Comparison of ENCODE assay signal across 10 cellular contexts in genomic region chr11:7495997-7496545, GRCh38. TPM values are rescaled to one million over a fixed set of nuclear protein-coding genes. Genes with fewer than 3 reads are reported as not detected.
A peak's percentile ranks its signal among the peaks of the same experiment; 100 is the strongest.
DNase-seq lines count a peak whose midpoint lies in the region; ATAC-seq, FAIRE-seq and TF ChIP-seq lines count a peak whose summit lies in the region.
"Had no signal": no experiment of that assay in that cellular context is flagged by ENCODE, and none has a peak within 500 bp of the region (broad histone marks: within the 10 kb centered on the region; RNA-seq: fewer than 3 reads in every experiment).

No MANE protein-coding gene starts in this region.

- DNase-seq in GM18507 (ENCODE audit: extremely low spot score, insufficient read length, low read depth): peak; percentile 30
- DNase-seq in foreskin keratinocyte: no peak
- DNase-seq in Caco-2: no peak
- DNase-seq in cerebellar nuclear complex (lab: John Stamatoyannopoulos, UW): no peak
- DNase-seq in mesenteric fat pad (ENCODE audit: low spot score): no peak
- no peak for DNase-seq in stimulated activated CD4-positive, alpha-beta T cell treated with anti-CD3 and anti-CD28 coated beads, Interleukin-15, amount 100 ng/mL, for 24 hours

- intact Hi-C loops in Caco-2 (cut with micrococcal nuclease; ENCODE audit: unreplicated experiment): no loop called here

- no peak overlapping the region for H3K27ac ChIP-seq in foreskin keratinocyte
- H3K27ac ChIP-seq: cardiac muscle cell had no signal

- no peaks in the 10 kb centered on the region for H3K36me3 ChIP-seq in Caco-2 (ENCODE audit: control insufficient read depth, insufficient read depth, low read length)
- H3K36me3 ChIP-seq: cardiac muscle cell had no signal

- peak; percentile 94 for FAIRE-seq in GM18507 (lab: Jason Lieb, UNC)

- no TSS peak for BruUV-seq in Caco-2 (replicated peaks; lab: Mats Ljungman, UMichigan)

- TF ChIP-seq CTCF in foreskin keratinocyte (conservative IDR thresholded peaks at IDR 0.05) (no peak), Caco-2 (IDR thresholded peaks at IDR 0.05; ENCODE audit: insufficient read depth in 1 of 2, low read depth in 1 of 2, low read length in 1 of 2, severe bottlenecking in 1 of 2, unreplicated experiment in 1 of 2) (no peak)

- POLR2A ChIA-PET in Caco-2 (lab: Charles Lee): no interaction called here

- no peak overlapping the region for H3K4me3 Mint-ChIP-seq in Caco-2 (ENCODE audit: unreplicated experiment)
- H3K4me3 Mint-ChIP-seq: T-cell had no signal

- ATAC-seq in GM21423 (IDR thresholded peaks at IDR 0.05; ENCODE audit: unreplicated experiment): peak; percentile 86
- peak; percentile 88 for ATAC-seq in HG03442 (IDR thresholded peaks at IDR 0.05; ENCODE audit: unreplicated experiment)
- peak; percentile 19 for ATAC-seq in foreskin keratinocyte
- ATAC-seq: T-cell had no signal

- H3K27me3 ChIP-seq in foreskin keratinocyte: no peaks in the 10 kb centered on the region
- no peaks in the 10 kb centered on the region for H3K27me3 ChIP-seq in Caco-2 (replicated peaks; ENCODE audit: control insufficient read depth, insufficient read depth, low read length)
- H3K27me3 ChIP-seq: cardiac muscle cell had no signal

- H3K27me3 Mint-ChIP-seq in Caco-2 (ENCODE audit: insufficient read depth, unreplicated experiment): peaks cover 2% of the 10 kb centered on the region

- no peaks in the 10 kb centered on the region for H3K9me3 Mint-ChIP-seq in Caco-2 (ENCODE audit: unreplicated experiment)
- H3K9me3 Mint-ChIP-seq: T-cell had no signal

- no peak overlapping the region for H3K4me3 ChIP-seq in Caco-2 (ENCODE audit: low read depth, low read length)
- H3K4me3 ChIP-seq: cardiac muscle cell had no signal

- H3K4me1 Mint-ChIP-seq in Caco-2 (ENCODE audit: low read depth, unreplicated experiment): peaks cover 17% of the 10 kb centered on the region

- no peaks in the 10 kb centered on the region for H3K9me3 ChIP-seq in Caco-2

- no peak overlapping the region for H3K27ac Mint-ChIP-seq in Caco-2 (ENCODE audit: unreplicated experiment)
- H3K27ac Mint-ChIP-seq: T-cell had no signal

- H3K36me3 Mint-ChIP-seq in Caco-2 (ENCODE audit: insufficient read depth, unreplicated experiment): no peaks in the 10 kb centered on the region
- H3K36me3 Mint-ChIP-seq: T-cell had no signal

- CTCF ChIA-PET in Caco-2 (lab: Charles Lee): no interaction called here

- H3K4me1 ChIP-seq in foreskin keratinocyte: no peaks in the 10 kb centered on the region
- peaks cover 10% of the 10 kb centered on the region for H3K4me1 ChIP-seq in Caco-2

RNA-seq across cellular contexts. Expression of gene OLFML1, which starts 10.8 kb away (rescaled TPM):
- total RNA-seq in foreskin keratinocyte (not detected in 2 replicates), Caco-2 (2022) (1.8 and 3.9 TPM in 2 replicates), mesenteric fat pad (6.7 TPM)
- not detected in 2 replicates for polyA plus RNA-seq in foreskin keratinocyte

RNA-seq across cellular contexts. Expression of gene PPFIBP2, which starts 17.7 kb away (rescaled TPM):
- total RNA-seq in foreskin keratinocyte: 2.1 and 4.3 TPM in 2 replicates
- polyA plus RNA-seq in foreskin keratinocyte: 1.4 and 2.2 TPM in 2 replicates
- total RNA-seq in Caco-2 (2022): 72.5 and 79.8 TPM in 2 replicates
- 37.5 TPM for total RNA-seq in mesenteric fat pad

Comparison
In these comparisons a context has a peak if more than half of its experiments do, and no peak if none do; other contexts are left out.
1. ATAC-seq: peak in every context shown above with its lines; median percentile 88 in HG03442; 86 in GM21423; 19 in foreskin keratinocyte.